In the genomic region with DNA sequence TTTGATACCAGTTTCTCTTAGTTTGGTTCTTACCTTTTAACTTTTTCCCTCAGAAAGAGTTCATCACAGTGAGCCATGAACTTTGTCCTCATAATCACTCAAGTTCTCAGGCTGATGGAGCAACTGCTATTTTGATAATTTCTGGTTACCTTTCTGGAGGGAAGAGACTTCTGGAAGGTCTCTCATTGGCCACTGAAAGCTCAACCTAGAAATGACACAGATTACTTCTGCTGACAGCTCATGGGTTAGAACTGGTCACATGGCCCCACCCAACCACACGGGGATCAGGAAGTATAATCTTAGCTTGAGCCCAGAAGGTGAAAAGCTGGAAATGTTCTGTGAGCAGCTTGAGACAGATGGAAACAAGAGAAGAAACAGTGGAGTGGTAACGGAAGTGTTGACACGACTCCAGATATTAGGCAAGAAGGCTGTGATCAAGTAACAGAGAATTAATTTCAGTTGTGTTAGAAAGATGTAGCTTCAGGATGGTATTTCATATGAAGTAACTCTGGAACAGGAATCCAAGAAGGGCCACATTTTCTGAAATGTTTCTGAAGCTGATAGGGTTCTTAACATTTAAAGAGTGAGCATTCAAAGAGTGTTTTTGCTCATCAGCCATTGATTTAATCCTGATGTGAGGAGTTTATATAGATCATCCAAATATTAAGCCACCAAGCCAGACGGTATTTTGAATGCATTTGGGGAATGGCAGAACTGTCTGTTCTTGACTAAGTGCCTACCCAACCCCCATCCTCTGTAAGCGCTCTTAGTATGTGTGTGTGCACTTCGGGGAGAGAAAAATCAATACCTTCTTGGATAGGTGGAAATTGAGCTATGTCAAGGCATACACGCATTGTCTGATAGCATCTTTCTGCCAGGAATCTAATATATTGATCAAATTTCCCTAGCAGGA, we compare ENCODE assay signal across 11 cellular contexts. TPM values are rescaled to one million over a fixed set of nuclear protein-coding genes. Genes with fewer than 3 reads are reported as not detected.
DNase-seq lines count a peak whose midpoint lies in the region; ATAC-seq, FAIRE-seq and TF ChIP-seq lines count a peak whose summit lies in the region.
"Had no signal": no experiment of that assay in that cellular context is flagged by ENCODE, and none has a peak within 500 bp of the region (broad histone marks: within the 10 kb centered on the region; RNA-seq: fewer than 3 reads in every experiment).

No MANE protein-coding gene starts in this region.

- POLR2A ChIA-PET in AG04450 (lab: Yijun Ruan, JAX) = no interaction called here
- POLR2A ChIA-PET in K562 (lab: Yijun Ruan, JAX) = interaction anchor here (0.6 to 3.0 kb wide), 17 partner anchors 9 to 386 kb away, joined by 3 to 19 read pairs (median 3); a partner anchor contains a TSS

- in situ Hi-C loops in K562 (cut with MboI) = no loop called here

- H2AFZ ChIP-seq in K562 (ENCODE audit: low read depth, low read length) = peak overlapping the region; percentile 89

- H3K9me3 ChIP-seq in AG04450 (ENCODE audit: control insufficient read depth, insufficient read depth, low read length) (no peaks in the 10 kb centered on the region), K562 (replicated peaks; ENCODE audit: control insufficient read depth, insufficient read depth, low read depth, low read length) (no peaks in the 10 kb centered on the region), suprapubic skin (no peaks in the 10 kb centered on the region)

- peak; percentile 86 for TF ChIP-seq POLR2A in K562 (conservative IDR thresholded peaks at IDR 0.05)
- no peak for TF ChIP-seq POLR2A in suprapubic skin (IDR thresholded peaks at IDR 0.05)

- ATAC-seq in K562 = peak; percentile 88
- peak; percentile 96 for ATAC-seq in left lobe of liver
- ATAC-seq in GM18907 (IDR thresholded peaks at IDR 0.05; ENCODE audit: unreplicated experiment) = no peak

- TF ChIP-seq RAD21 in Ishikawa (IDR thresholded peaks at IDR 0.05; ENCODE audit: low read depth) = no peak
- peak; percentile 3 to 6; a peak in 1 of 4 replicates for TF ChIP-seq RAD21 in K562 (CRISPR knock-in tag; conservative IDR thresholded peaks at IDR 0.05 in 1 of 2, IDR thresholded peaks at IDR 0.05 in 1 of 2)

- CTCF ChIA-PET in AG04450 (lab: Charles Lee) (interaction anchor here (0.6 to 1.5 kb wide), 5 partner anchors 11 to 253 kb away, joined by 3 to 4 read pairs (median 3); no protein-coding TSS in a partner anchor), K562 (lab: Yijun Ruan, JAX; ENCODE audit: low intra/inter-chr PET ratio) (no interaction called here)

- H3K4me1 ChIP-seq in K562 (replicated peaks in 1 of 2; ENCODE audit: control insufficient read depth in 2 of 2, insufficient read depth in 2 of 2, low read length in 2 of 2) (peaks cover 12 to 43% of the 10 kb centered on the region in 2 experiments), suprapubic skin (peaks cover 17% of the 10 kb centered on the region)

- peak overlapping the region; percentile 81 for H3K4me2 ChIP-seq in K562 (ENCODE audit: insufficient read depth, low read length)

- H3K27me3 ChIP-seq in AG04450 (ENCODE audit: control insufficient read depth, insufficient read depth, low read length) = no peaks in the 10 kb centered on the region
- no peaks in the 10 kb centered on the region for H3K27me3 ChIP-seq in K562 (ENCODE audit: control insufficient read depth in 2 of 2, insufficient read depth in 2 of 2, low read length in 2 of 2)
- H3K27me3 ChIP-seq in suprapubic skin = no peaks in the 10 kb centered on the region

- TF ChIP-seq EP300 in Ishikawa (IDR thresholded peaks at IDR 0.05; ENCODE audit: borderline replicate concordance) = no peak
- no peak for TF ChIP-seq EP300 in K562 (IDR thresholded peaks at IDR 0.05; ENCODE audit: low read length)
- TF ChIP-seq EP300 in suprapubic skin (IDR thresholded peaks at IDR 0.05) = no peak

- no peak for DNase-seq in AG04450 (ENCODE audit: low read depth, low spot score)
- peak; percentile 80 to 91 (median 86) for DNase-seq in K562 (ENCODE audit: extremely low read depth in 1 of 4, low spot score in 3 of 4)
- DNase-seq in left lobe of liver (ENCODE audit: low spot score) = peak; percentile 64
- no peak for DNase-seq in suprapubic skin (ENCODE audit: low spot score in 2 of 2)
- DNase-seq in caudate nucleus (lab: John Stamatoyannopoulos, UW) = no peak
- no peak for DNase-seq in activated gamma-delta T cell treated with Interleukin-2 at 50 U/mL for 16 hours
- DNase-seq: activated CD4-positive, alpha-beta T cell treated with anti-CD3 and anti-CD28 coated beads for 4 hours; activated naive CD8-positive, alpha-beta T cell treated with anti-CD3 and anti-CD28 coated beads for 36 hours had no signal

- intact Hi-C loops in K562 (cut with micrococcal nuclease) = loop anchor here (2.0 kb wide), 1 partner anchor 47 kb away; no protein-coding TSS in a partner anchor

- H3K27ac ChIP-seq in AG04450 (ENCODE audit: low read depth, low read length) (peak overlapping the region; percentile 32), K562 (ENCODE audit: extremely low read depth, low read depth, low read length) (peak overlapping the region; percentile 91), suprapubic skin (no peak overlapping the region), caudate nucleus (ENCODE audit: low read depth, low read length) (no peak overlapping the region)

- BruUV-seq in K562 (replicated peaks; lab: Mats Ljungman, UMichigan) = TSS peak; percentile 99

- H3K79me2 ChIP-seq in K562 (ENCODE audit: control insufficient read depth, insufficient read depth, low read length) = no peaks in the 10 kb centered on the region

- FAIRE-seq in K562 (lab: Jason Lieb, UNC) = peak; percentile 94
- FAIRE-seq: GM12891 had no signal

- no peaks in the 10 kb centered on the region for H3K9me1 ChIP-seq in K562 (ENCODE audit: control insufficient read depth, insufficient read depth, low read length)

- no peaks in the 10 kb centered on the region for H3K36me3 ChIP-seq in K562 (ENCODE audit: control insufficient read depth, insufficient read depth, low read length)
- H3K36me3 ChIP-seq in suprapubic skin = no peaks in the 10 kb centered on the region

- no peak for TF ChIP-seq CTCF in AG04450 (IDR thresholded peaks at IDR 0.05; ENCODE audit: low read depth, low read length)
- TF ChIP-seq CTCF in K562 (IDR thresholded peaks at IDR 0.05 in 2 of 3, conservative IDR thresholded peaks at IDR 0.05 in 1 of 3; ENCODE audit: insufficient read depth in 2 of 3, low read depth in 1 of 3, low read length in 3 of 3) = no peak
- no peak for TF ChIP-seq CTCF in suprapubic skin (IDR thresholded peaks at IDR 0.05)

- WGBS in K562 (ENCODE audit: insufficient coverage, low coverage, missing lambda C conversion rate) = under 1% methylated on average over 7 of the region's 7 CpGs
- WGBS in suprapubic skin = 55% methylated on average over 7 of the region's 7 CpGs

- H3K9ac ChIP-seq in K562 (ENCODE audit: insufficient read depth in 1 of 2, low read depth in 2 of 2, low read length in 2 of 2) = peak overlapping the region in 1 of 2 experiments; percentile 79; a peak in 2 of 4 replicates

- H4K20me1 ChIP-seq in K562 (replicated peaks; ENCODE audit: control insufficient read depth, insufficient read depth, low read length) = no peaks in the 10 kb centered on the region

- H3K4me3 ChIP-seq in AG04450 (ENCODE audit: low read depth, low read length) = no peak overlapping the region
- H3K4me3 ChIP-seq in K562 = peak overlapping the region; percentile 7; the same call in 1 of the 2 replicates
- no peak overlapping the region for H3K4me3 ChIP-seq in suprapubic skin

RNA-seq across cellular contexts. Expression of a gene that starts 21.9 kb away (rescaled TPM):
- 53.0 and 63.2 TPM in 2 replicates for polyA plus RNA-seq in AG04450 (2011; rRNA removed)
- polyA minus RNA-seq in AG04450 (2011; rRNA and poly(A)+ RNA removed) = 40.2 and 58.6 TPM in 2 replicates
- 97.5 and 111 TPM in 2 replicates for total RNA-seq in K562 (2011; cell fraction: chromatin; rRNA removed; ENCODE audit: low replicate concordance)
- 52.4 and 62.2 TPM in 2 replicates for total RNA-seq in K562 (2011; cell fraction: nucleolus; rRNA removed)
- total RNA-seq in K562 (2011; cell fraction: nucleoplasm; rRNA removed) = 116 and 133 TPM in 2 replicates
- 24.2 and 32.0 TPM in 2 replicates for total RNA-seq in K562 (2014; rRNA removed)
- total RNA-seq in K562 (2014; rRNA removed; fragmentation: Illumina TruSeq; extraction: Trizol) = 39.8 and 49.1 TPM in 2 replicates
- 39.1 and 43.0 TPM in 2 replicates for total RNA-seq in K562 (2015; rRNA removed; fragmentation: Illumina TruSeq; extraction: Trizol)
- total RNA-seq in K562 (2021) = 36.9 and 38.6 TPM in 2 replicates
- 49.8 and 66.2 TPM in 2 replicates for polyA plus RNA-seq in K562 (2011; rRNA removed)
- 23.6 and 44.4 TPM in 2 replicates for polyA plus RNA-seq in K562 (2011; cell fraction: cytosol; rRNA removed)
- polyA plus RNA-seq in K562 (2011; cell fraction: nucleus; rRNA removed) = 23.0 and 26.5 TPM in 2 replicates
- 25.8 and 29.0 TPM in 2 replicates for polyA plus RNA-seq in K562 (2012)
- 38.1 and 41.2 TPM in 2 replicates for polyA plus RNA-seq in K562 (2014; fragmentation: Illumina TruSeq; extraction: Trizol)
- 1 to 10 TPM; 3.0 to 4.7 TPM for polyA plus RNA-seq in K562 (2014; fragmentation: Nextera tagmentation; extraction: Ambion mirVana)
- 25.8 and 27.8 TPM in 2 replicates for polyA plus RNA-seq in K562 (2014; rRNA removed)
- 97.0 and 108 TPM in 2 replicates for polyA minus RNA-seq in K562 (2011; rRNA and poly(A)+ RNA removed)
- polyA minus RNA-seq in K562 (2011; cell fraction: cytosol; rRNA and poly(A)+ RNA removed) = 37.2 and 52.1 TPM in 2 replicates
- 21.0 and 34.7 TPM in 2 replicates for polyA minus RNA-seq in K562 (2011; cell fraction: nucleus; rRNA and poly(A)+ RNA removed)
- 7.4 TPM for total RNA-seq in left lobe of liver
- 10 to 100 TPM; 13.4 to 22.1 (median 14.9) TPM for total RNA-seq in suprapubic skin

RNA-seq across cellular contexts. Expression of a gene that starts 51.1 kb away (rescaled TPM):
- polyA plus RNA-seq in AG04450 (2011; rRNA removed) (not detected in 2 replicates), K562 (2011; rRNA removed) (0.04 and 0.08 TPM in 2 replicates), K562 (2014; fragmentation: Illumina TruSeq; extraction: Trizol) (0.14 and 0.18 TPM in 2 replicates), K562 (2014; fragmentation: Nextera tagmentation; extraction: Ambion mirVana) (under 1 TPM in 1 of 2 experiments, not detected in 1; 0.04 TPM), K562 (2014; rRNA removed) (0.18 TPM in 1 of 2 replicates, not detected in the other)
- not detected in 2 replicates for polyA minus RNA-seq in AG04450 (2011; rRNA and poly(A)+ RNA removed)
- total RNA-seq in K562 (2011; cell fraction: chromatin; rRNA removed; ENCODE audit: low replicate concordance) = not detected in 2 replicates
- total RNA-seq in K562 (2011; cell fraction: nucleolus; rRNA removed) = not detected in 2 replicates
- not detected in 2 replicates for total RNA-seq in K562 (2011; cell fraction: nucleoplasm; rRNA removed)
- total RNA-seq in K562 (2014; rRNA removed) (0.18 TPM in 1 of 2 replicates, not detected in the other), K562 (2014; rRNA removed; fragmentation: Illumina TruSeq; extraction: Trizol) (0.07 and 0.16 TPM in 2 replicates), K562 (2015; rRNA removed; fragmentation: Illumina TruSeq; extraction: Trizol) (not detected in 2 replicates), K562 (2021) (not detected in 2 replicates), left lobe of liver (not detected), suprapubic skin (not detected)
- 0.09 TPM in 1 of 2 replicates, not detected in the other for polyA plus RNA-seq in K562 (2011; cell fraction: cytosol; rRNA removed)
- polyA plus RNA-seq in K562 (2011; cell fraction: nucleus; rRNA removed) = not detected in 2 replicates
- polyA plus RNA-seq in K562 (2012) = 0.06 TPM in 1 of 2 replicates, not detected in the other
- polyA minus RNA-seq in K562 (2011; rRNA and poly(A)+ RNA removed) = not detected in 2 replicates
- not detected in 2 replicates for polyA minus RNA-seq in K562 (2011; cell fraction: cytosol; rRNA and poly(A)+ RNA removed)
- not detected in 2 replicates for polyA minus RNA-seq in K562 (2011; cell fraction: nucleus; rRNA and poly(A)+ RNA removed)
- total RNA-seq: activated naive CD8-positive, alpha-beta T cell treated with anti-CD3 and anti-CD28 coated beads for 36 hours had no signal

Comparison
In these comparisons a context has a peak if more than half of its experiments do, and no peak if none do; other contexts are left out.
1. DNase-seq: peak in K562 (4 of 4) and left lobe of liver (single experiment); none in AG04450 (single experiment), suprapubic skin (0 of 2), caudate nucleus (0 of 61) and activated gamma-delta T cell treated with Interleukin-2 at 50 U/mL for 16 hours (single experiment).
2. H3K27ac ChIP-seq: peak in AG04450 (single experiment) and K562 (single experiment); none in suprapubic skin (single experiment) and caudate nucleus (single experiment).